In genomic region chr7:87599336-87599735, GRCh38 we compare ENCODE assay signal across 8 cellular contexts. TPM values are rescaled to one million over a fixed set of nuclear protein-coding genes. Genes with fewer than 3 reads are reported as not detected.
DNase-seq lines count a peak whose midpoint lies in the region; ATAC-seq and TF ChIP-seq lines count a peak whose summit lies in the region.

No MANE protein-coding gene starts in this region.

- CTCF ChIA-PET in MCF 10A (lab: Yijun Ruan, JAX), result interaction anchor here (0.7 to 1.6 kb wide), 2 partner anchors 29 to 570 kb away, joined by 3 to 4 read pairs; no protein-coding TSS in a partner anchor

- H3K4me1 ChIP-seq in mesenchymal stem cell (ENCODE audit: control insufficient read depth, insufficient read depth, low read depth, low read length), result peaks cover 4% of the 10 kb centered on the region

- H3K9me3 Mint-ChIP-seq in HFFc6 (no peaks in the 10 kb centered on the region), endothelial cell (ENCODE audit: unreplicated experiment) (no peaks in the 10 kb centered on the region), MCF 10A (ENCODE audit: unreplicated experiment) (no peaks in the 10 kb centered on the region)

- no peak overlapping the region for H3K9ac ChIP-seq in mesenchymal stem cell (ENCODE audit: low read length)

- no peak overlapping the region for H2AK5ac ChIP-seq in mesenchymal stem cell (ENCODE audit: low read length, severe bottlenecking)

- H2BK120ac ChIP-seq in mesenchymal stem cell (ENCODE audit: low read depth, low read length), result no peak overlapping the region

- H3K36me3 Mint-ChIP-seq in HFFc6 (ENCODE audit: low read depth) (no peaks in the 10 kb centered on the region), endothelial cell (ENCODE audit: low read depth, unreplicated experiment) (no peaks in the 10 kb centered on the region), MCF 10A (ENCODE audit: insufficient read depth, unreplicated experiment) (no peaks in the 10 kb centered on the region)

- H3K18ac ChIP-seq in mesenchymal stem cell (ENCODE audit: low read depth in 1 of 2, low read length in 2 of 2), result no peak overlapping the region

- H2BK5ac ChIP-seq in mesenchymal stem cell (ENCODE audit: low read depth, low read length, poor library complexity, severe bottlenecking), result no peak overlapping the region

- no peak overlapping the region for H3K27ac Mint-ChIP-seq in HFFc6
- H3K27ac Mint-ChIP-seq in endothelial cell (ENCODE audit: unreplicated experiment), result no peak overlapping the region
- H3K27ac Mint-ChIP-seq in MCF 10A (ENCODE audit: low read depth, unreplicated experiment), result no peak overlapping the region

- TF ChIP-seq CTCF in HFFc6 (IDR thresholded peaks at IDR 0.05) (no peak), omental fat pad (IDR thresholded peaks at IDR 0.05) (no peak), endothelial cell (IDR thresholded peaks at IDR 0.05; ENCODE audit: unreplicated experiment) (no peak), MCF 10A (IDR thresholded peaks at IDR 0.05; ENCODE audit: unreplicated experiment) (no peak)

- H4K91ac ChIP-seq in mesenchymal stem cell (ENCODE audit: low read length), result no peak overlapping the region

- H3K4me3 Mint-ChIP-seq in HFFc6, result peak overlapping the region; percentile 18; the same call in 1 of the 2 replicates
- H3K4me3 Mint-ChIP-seq in endothelial cell (ENCODE audit: unreplicated experiment), result no peak overlapping the region
- H3K4me3 Mint-ChIP-seq in MCF 10A (ENCODE audit: unreplicated experiment), result no peak overlapping the region

- no peak overlapping the region for H3K14ac ChIP-seq in mesenchymal stem cell (ENCODE audit: low read length in 2 of 2)

- H3K23ac ChIP-seq in mesenchymal stem cell (ENCODE audit: low read length in 2 of 2), result no peak overlapping the region

- H3K4me3 ChIP-seq in mesenchymal stem cell (ENCODE audit: insufficient read depth in 1 of 2, low read depth in 1 of 2, low read length in 2 of 2), result no peak overlapping the region

- H4K8ac ChIP-seq in mesenchymal stem cell (ENCODE audit: low read length), result no peak overlapping the region

- POLR2A ChIA-PET in MCF 10A (lab: Yijun Ruan, JAX), result interaction anchor here (0.6 to 1.4 kb wide), 3 partner anchors 10 to 531 kb away, joined by 3 to 4 read pairs (median 3); no protein-coding TSS in a partner anchor

- H2BK15ac ChIP-seq in mesenchymal stem cell (ENCODE audit: low read depth, poor library complexity, severe bottlenecking), result no peak overlapping the region

- no peak overlapping the region for H3K4ac ChIP-seq in mesenchymal stem cell (ENCODE audit: low read depth in 1 of 2, low read length in 2 of 2)

- H3K27me3 Mint-ChIP-seq in HFFc6 (ENCODE audit: insufficient read depth), result peaks cover 2% of the 10 kb centered on the region; the same call in 1 of the 2 replicates
- H3K27me3 Mint-ChIP-seq in endothelial cell (ENCODE audit: unreplicated experiment), result peaks cover 7% of the 10 kb centered on the region
- peaks cover 86% of the 10 kb centered on the region for H3K27me3 Mint-ChIP-seq in MCF 10A (ENCODE audit: insufficient read depth, unreplicated experiment)

- no peak overlapping the region for H2AFZ ChIP-seq in mesenchymal stem cell (ENCODE audit: low read depth, low read length)

- no peaks in the 10 kb centered on the region for H3K36me3 ChIP-seq in mesenchymal stem cell (ENCODE audit: control insufficient read depth in 1 of 2, insufficient read depth in 2 of 2, low read depth in 1 of 2, low read length in 2 of 2)

- H3K79me1 ChIP-seq in mesenchymal stem cell (replicated peaks; ENCODE audit: low read length, poor library complexity, severe bottlenecking), result no peaks in the 10 kb centered on the region

- WGBS in mesenchymal stem cell, result 67% methylated on average over 7 of the region's 10 CpGs

- no peak for DNase-seq in HFFc6
- DNase-seq in NAMALWA (ENCODE audit: low spot score), result peak; percentile 64
- DNase-seq in activated T-cell treated with anti-CD3 and anti-CD28 coated beads for 24 hours (ENCODE audit: low read depth), result peak; percentile 20
- DNase-seq in mesenchymal stem cell, result peak; percentile 28
- DNase-seq in omental fat pad (ENCODE audit: low spot score), result no peak
- DNase-seq in endothelial cell (ENCODE audit: low spot score), result no peak
- DNase-seq in MCF 10A (ENCODE audit: unreplicated experiment), result no peak

- intact Hi-C loops in MCF 10A (cut with micrococcal nuclease), result no loop called here

- no TSS peak for BruUV-seq in MCF 10A (replicated peaks; lab: Mats Ljungman, UMichigan)

- H3K4me2 ChIP-seq in mesenchymal stem cell (ENCODE audit: low read length, poor library complexity, severe bottlenecking), result no peak overlapping the region

- peaks cover 0 to 40% of the 10 kb centered on the region in 2 experiments for H3K27me3 ChIP-seq in mesenchymal stem cell (ENCODE audit: control insufficient read depth in 1 of 2, insufficient read depth in 1 of 2, low read length in 2 of 2)

- TF ChIP-seq POLR2A in GM18505 (IDR thresholded peaks at IDR 0.05; ENCODE audit: borderline replicate concordance, extremely low read depth, insufficient read depth, insufficient read length), result no peak

- H3K9me3 ChIP-seq in mesenchymal stem cell (ENCODE audit: control insufficient read depth, low read length), result no peaks in the 10 kb centered on the region

- no peaks in the 10 kb centered on the region; the same call in 1 of the 2 replicates for H3K4me1 Mint-ChIP-seq in HFFc6 (ENCODE audit: low read depth)
- H3K4me1 Mint-ChIP-seq in endothelial cell (ENCODE audit: unreplicated experiment), result no peaks in the 10 kb centered on the region
- peaks cover 6% of the 10 kb centered on the region for H3K4me1 Mint-ChIP-seq in MCF 10A (ENCODE audit: insufficient read depth, unreplicated experiment)

- no peak overlapping the region for H2BK12ac ChIP-seq in mesenchymal stem cell (ENCODE audit: low read length in 2 of 2)

- H3K27ac ChIP-seq in mesenchymal stem cell (ENCODE audit: low read length, poor library complexity, severe bottlenecking), result no peak overlapping the region

- ATAC-seq in GM18505 (IDR thresholded peaks at IDR 0.05; ENCODE audit: unreplicated experiment), result peak; percentile 97
- no peak for ATAC-seq in omental fat pad (ENCODE audit: low FRiP score)

RNA-seq across cellular contexts. Expression of gene ABCB1, which starts 1.3 kb away (rescaled TPM):
- total RNA-seq in HFFc6 (2021; fragmentation: NEBNext Ultra II Directional; extraction: Animal tissue kit (Norgen Biotek cat#: 25700)), result 1 to 10 TPM; 4.4 to 7.4 (median 5.9) TPM
- 4.6 TPM for polyA plus RNA-seq in mesenchymal stem cell (2013, experiment 1 of 2)
- polyA plus RNA-seq in mesenchymal stem cell (2013, experiment 2 of 2), result 4.4 TPM
- total RNA-seq in omental fat pad, result 10 to 100 TPM in 3 of 4 donors, 1 to 10 TPM in 1; 5.8 to 21.1 (median 11.9) TPM
- total RNA-seq in endothelial cell (ENCODE audit: unreplicated experiment), result 1.0 TPM
- not detected in 2 replicates for total RNA-seq in MCF 10A (2022)

RNA-seq across cellular contexts. Expression of gene RUNDC3B, which starts 28.9 kb away (rescaled TPM):
- total RNA-seq in HFFc6 (2021; fragmentation: NEBNext Ultra II Directional; extraction: Animal tissue kit (Norgen Biotek cat#: 25700)), result 1 to 10 TPM in 1 of 6 experiments, under 1 TPM in 5; 0.41 to 1.1 (median 0.45) TPM
- polyA plus RNA-seq in mesenchymal stem cell (2013, experiment 1 of 2), result 0.08 TPM
- 0.21 TPM for polyA plus RNA-seq in mesenchymal stem cell (2013, experiment 2 of 2)
- total RNA-seq in omental fat pad, result 1 to 10 TPM; 1.8 to 8.2 (median 3.3) TPM
- 0.26 TPM for total RNA-seq in endothelial cell (ENCODE audit: unreplicated experiment)
- 0.40 TPM in 1 of 2 replicates, not detected in the other for total RNA-seq in MCF 10A (2022)

Comparison
In these comparisons a context has a peak if more than half of its experiments do, and no peak if none do; other contexts are left out.
1. DNase-seq: peak in NAMALWA (single experiment), activated T-cell treated with anti-CD3 and anti-CD28 coated beads for 24 hours (single experiment) and mesenchymal stem cell (single experiment); none in HFFc6 (single experiment), omental fat pad (single experiment), endothelial cell (single experiment) and MCF 10A (single experiment).